Comparison of ENCODE assay signal across 8 cellular contexts in the genomic region with DNA sequence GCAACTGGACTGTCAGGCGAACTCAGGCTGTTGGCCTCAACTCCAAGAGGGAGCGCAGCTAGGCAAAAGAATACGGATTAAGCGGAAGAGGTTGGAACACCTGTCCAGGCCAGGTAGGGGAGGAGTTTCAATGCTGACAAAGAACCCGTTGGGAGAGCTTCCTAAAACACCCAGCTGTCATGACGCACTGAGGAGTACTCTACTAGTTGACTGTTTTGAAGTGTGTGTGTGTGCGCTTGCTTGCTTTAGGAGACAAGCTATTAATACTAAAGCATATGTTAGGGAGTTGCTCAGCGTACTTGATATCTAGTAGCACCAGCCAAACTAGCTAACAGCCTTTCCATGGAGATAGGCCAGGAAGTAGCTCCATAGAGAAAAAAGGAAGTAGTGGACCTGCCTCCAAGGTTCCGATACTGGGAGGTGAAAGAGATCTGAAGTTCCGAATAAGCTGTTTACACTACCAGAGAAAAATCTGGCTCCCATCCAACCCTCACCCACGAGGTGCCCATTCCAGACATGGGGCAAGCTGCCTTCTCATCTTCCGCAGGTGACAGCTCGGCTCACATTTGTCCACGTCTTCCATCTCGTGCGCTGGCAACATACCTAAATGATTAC. TPM values are rescaled to one million over a fixed set of nuclear protein-coding genes. Genes with fewer than 3 reads are reported as not detected.
DNase-seq lines count a peak whose midpoint lies in the region; ATAC-seq and TF ChIP-seq lines count a peak whose summit lies in the region.

No MANE protein-coding gene starts in this region.

- H3K27me3 ChIP-seq in CD4-positive, alpha-beta T cell (ENCODE audit: control insufficient read depth, insufficient read depth, low read length): peaks cover 30% of the 10 kb centered on the region
- H3K27me3 ChIP-seq in naive thymus-derived CD4-positive, alpha-beta T cell (ENCODE audit: control insufficient read depth in 2 of 2, insufficient read depth in 2 of 2, low read length in 2 of 2): peaks cover 19 to 22% of the 10 kb centered on the region in 2 donors

- H3K9me3 Mint-ChIP-seq in CD4-positive, alpha-beta T cell: no peaks in the 10 kb centered on the region
- H3K9me3 Mint-ChIP-seq in naive thymus-derived CD4-positive, alpha-beta T cell: peaks cover 0 to 4% (median 0%) of the 10 kb centered on the region in 11 donors

- CTCF ChIA-PET in CD4-positive, alpha-beta T cell (lab: Charles Lee): interaction anchor here (0.9 kb wide), 1 partner anchor 367 kb away, joined by 3 read pairs; no protein-coding TSS in a partner anchor
- CTCF ChIA-PET in naive thymus-derived CD4-positive, alpha-beta T cell (lab: Charles Lee): no interaction called here

- H3K9me3 ChIP-seq in CD4-positive, alpha-beta T cell (ENCODE audit: control insufficient read depth, low read length): no peaks in the 10 kb centered on the region
- no peaks in the 10 kb centered on the region for H3K9me3 ChIP-seq in SK-N-MC (ENCODE audit: low read depth, low read length)
- no peaks in the 10 kb centered on the region for H3K9me3 ChIP-seq in naive thymus-derived CD4-positive, alpha-beta T cell (ENCODE audit: control insufficient read depth in 2 of 3, low read length in 3 of 3)

- H3K4me3 Mint-ChIP-seq in CD4-positive, alpha-beta T cell: peak overlapping the region; percentile 97
- peak overlapping the region; percentile 85 to 97 (median 92) for H3K4me3 Mint-ChIP-seq in naive thymus-derived CD4-positive, alpha-beta T cell

- peaks cover 27% of the 10 kb centered on the region for H3K4me1 Mint-ChIP-seq in CD4-positive, alpha-beta T cell (ENCODE audit: low read depth)
- peaks cover 8 to 24% (median 22%) of the 10 kb centered on the region in 7 donors for H3K4me1 Mint-ChIP-seq in naive thymus-derived CD4-positive, alpha-beta T cell

- H3K4me1 ChIP-seq in naive thymus-derived CD4-positive, alpha-beta T cell (ENCODE audit: control insufficient read depth in 2 of 2, insufficient read depth in 2 of 2, low read length in 2 of 2): peaks cover 10 to 12% of the 10 kb centered on the region in 2 donors

- H3K4me3 ChIP-seq in SK-N-MC: peak overlapping the region; percentile 97
- peak overlapping the region; percentile 93 for H3K4me3 ChIP-seq in epithelial cell of proximal tubule (ENCODE audit: low read depth, low read length)
- no peak overlapping the region for H3K4me3 ChIP-seq in naive thymus-derived CD4-positive, alpha-beta T cell (ENCODE audit: low read length)

- H3K27ac Mint-ChIP-seq in CD4-positive, alpha-beta T cell: peak overlapping the region; percentile 59
- peak overlapping the region in 4 of 9 donors; percentile 62 to 73 (median 65) for H3K27ac Mint-ChIP-seq in naive thymus-derived CD4-positive, alpha-beta T cell

- ATAC-seq in CD4-positive, alpha-beta T cell (ENCODE audit: poor library complexity): no peak
- ATAC-seq in naive thymus-derived CD4-positive, alpha-beta T cell: no peak
- no peak for ATAC-seq in HG03196 (IDR thresholded peaks at IDR 0.05; ENCODE audit: unreplicated experiment)

- POLR2A ChIA-PET in CD4-positive, alpha-beta T cell (lab: Charles Lee): interaction anchor here (1.1 to 3.3 kb wide), 5 partner anchors 102 to 432 kb away, joined by 4 to 21 read pairs (median 6); partner anchors contain the start of genes DNTTIP2, DR1 and MTF2
- POLR2A ChIA-PET in naive thymus-derived CD4-positive, alpha-beta T cell (lab: Charles Lee): interaction anchor here (1.0 to 1.2 kb wide), 3 partner anchors 10 to 432 kb away, joined by 3 to 5 read pairs (median 3); partner anchors contain the start of gene DNTTIP2

- peaks cover 34% of the 10 kb centered on the region for H3K27me3 Mint-ChIP-seq in CD4-positive, alpha-beta T cell
- H3K27me3 Mint-ChIP-seq in naive thymus-derived CD4-positive, alpha-beta T cell: peaks cover 21 to 69% (median 46%) of the 10 kb centered on the region in 5 donors

- H3K9ac ChIP-seq in SK-N-MC (ENCODE audit: insufficient read length): peak overlapping the region; percentile 79

- intact Hi-C loops in CD4-positive, alpha-beta T cell (cut with DNase I, micrococcal nuclease): loop anchor here (5.0 to 10.0 kb wide), 6 partner anchors 100 to 968 kb away; partner anchors contain the start of genes ABCD3 (in 1 of the 2) and DR1 (in 1 of the 2)
- intact Hi-C loops in naive thymus-derived CD4-positive, alpha-beta T cell (cut with micrococcal nuclease): loop anchor here in 1 of 2 donors (1.0 to 5.0 kb wide), 3 partner anchors 9 to 970 kb away; partner anchors contain the start of genes ABCD3 and GCLM

- no peak for TF ChIP-seq CTCF in CD4-positive, alpha-beta T cell (IDR thresholded peaks at IDR 0.05)
- TF ChIP-seq CTCF in epithelial cell of proximal tubule (conservative IDR thresholded peaks at IDR 0.05; ENCODE audit: low read depth, low read length): no peak
- TF ChIP-seq CTCF in GM10266 (IDR thresholded peaks at IDR 0.05; ENCODE audit: control insufficient read depth, insufficient read depth, low read depth, missing control alignments): no peak

- DNase-seq in CD4-positive, alpha-beta T cell: no peak
- DNase-seq in Kasumi-1 (lab: John Stamatoyannopoulos, UW) (peak; percentile 41 to 59), SK-N-MC (ENCODE audit: low read depth, low spot score) (no peak), epithelial cell of proximal tubule (ENCODE audit: low read depth) (no peak), GM10266 (ENCODE audit: extremely low spot score) (no peak), retina (no peak)
- DNase-seq in naive thymus-derived CD4-positive, alpha-beta T cell: peak in 6 of 9 donors; percentile 8 to 34 (median 17)

- H3K36me3 ChIP-seq in SK-N-MC (ENCODE audit: insufficient read depth, low read length): 0 out of 2 replicates have a peak, but pooled peaks cover 3% of the 10 kb centered on the region
- H3K36me3 ChIP-seq in naive thymus-derived CD4-positive, alpha-beta T cell (ENCODE audit: control insufficient read depth in 2 of 3, insufficient read depth in 3 of 3, low read length in 3 of 3): peaks cover 0 to 6% (median 0%) of the 10 kb centered on the region in 3 experiments

- peaks cover 7% of the 10 kb centered on the region for H3K36me3 Mint-ChIP-seq in CD4-positive, alpha-beta T cell (ENCODE audit: low read depth)
- H3K36me3 Mint-ChIP-seq in naive thymus-derived CD4-positive, alpha-beta T cell: peaks cover 0 to 3% (median 0%) of the 10 kb centered on the region in 5 donors

- H3K27ac ChIP-seq in CD4-positive, alpha-beta T cell (ENCODE audit: low read depth, low read length): no peak overlapping the region
- no peak overlapping the region for H3K27ac ChIP-seq in SK-N-MC
- no peak overlapping the region for H3K27ac ChIP-seq in naive thymus-derived CD4-positive, alpha-beta T cell (ENCODE audit: low read depth, low read length)

RNA-seq across cellular contexts. Expression of gene FNBP1L, which starts 1.0 kb away (rescaled TPM):
- total RNA-seq in CD4-positive, alpha-beta T cell: 1 to 10 TPM; 1.1 TPM
- total RNA-seq in epithelial cell of proximal tubule: 32.1 and 37.6 TPM in 2 replicates
- 1 to 10 TPM in 4 of 5 experiments, under 1 TPM in 1; 0.07 to 2.6 (median 1.1) TPM for total RNA-seq in naive thymus-derived CD4-positive, alpha-beta T cell
- polyA plus RNA-seq in naive thymus-derived CD4-positive, alpha-beta T cell: under 1 TPM; 0.35 to 0.69 TPM

Comparison
In these comparisons a context has a peak if more than half of its experiments do, and no peak if none do; other contexts are left out.
1. DNase-seq: peak in Kasumi-1 (2 of 2) and naive thymus-derived CD4-positive, alpha-beta T cell (6 of 9); none in CD4-positive, alpha-beta T cell (0 of 10), SK-N-MC (single experiment), epithelial cell of proximal tubule (single experiment), GM10266 (single experiment) and retina (single experiment).